Comparison of ENCODE assay signal across 14 cellular contexts in the genomic region with DNA sequence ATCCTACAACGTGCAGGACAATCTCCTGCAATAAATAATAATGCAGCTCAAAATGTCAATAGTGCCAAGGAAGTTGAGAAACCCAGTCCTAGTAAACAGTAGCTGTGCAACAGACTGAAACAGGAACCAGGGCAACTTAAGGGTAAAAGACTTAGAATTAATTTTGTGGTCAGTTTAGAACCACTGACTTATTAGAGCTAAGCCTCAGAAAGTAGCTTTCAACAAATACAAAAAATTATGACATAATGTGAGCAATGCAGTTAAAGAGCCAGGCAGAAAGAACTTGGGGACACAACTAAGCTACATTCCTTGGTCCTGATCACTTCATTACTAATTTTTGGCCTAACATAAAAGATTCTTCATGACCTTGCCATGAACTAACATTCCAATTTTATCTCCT.
DNase-seq lines count a peak whose midpoint lies in the region; ATAC-seq and TF ChIP-seq lines count a peak whose summit lies in the region.
"Had no signal": no experiment of that assay in that cellular context is flagged by ENCODE, and none has a peak within 500 bp of the region (broad histone marks: within the 10 kb centered on the region; RNA-seq: fewer than 3 reads in every experiment).

No MANE protein-coding gene starts in this region.

- H3K9me3 ChIP-seq in prostate gland (no peaks in the 10 kb centered on the region), vagina (no peaks in the 10 kb centered on the region)

- H3K36me3 ChIP-seq in prostate gland (no peaks in the 10 kb centered on the region), vagina (no peaks in the 10 kb centered on the region)

- H3K27ac ChIP-seq in prostate gland (no peak overlapping the region), vagina (no peak overlapping the region)

- H3K4me1 ChIP-seq in prostate gland (replicated peaks): no peaks in the 10 kb centered on the region
- H3K4me1 ChIP-seq in vagina: no peaks in the 10 kb centered on the region
- H3K4me1 ChIP-seq: Caco-2 had no signal

- intact Hi-C loops in prostate gland (cut with DNase I): no loop called here
- intact Hi-C loops in vagina (cut with DNase I): no loop called here

- ATAC-seq in GM18511 (IDR thresholded peaks at IDR 0.05; ENCODE audit: unreplicated experiment): peak; percentile 86
- ATAC-seq in GM21723 (IDR thresholded peaks at IDR 0.05; ENCODE audit: unreplicated experiment): peak; percentile 74
- peak; percentile 89 for ATAC-seq in HG03354 (IDR thresholded peaks at IDR 0.05; ENCODE audit: poor library complexity, severe bottlenecking, unreplicated experiment)
- ATAC-seq: stimulated activated naive CD8-positive, alpha-beta T cell treated with anti-CD3 and anti-CD28 coated beads, Interleukin-15, Interleukin-2, amounts not matched to agents 100 U/mL and 50 U/mL, for 24 hours had no signal

- H3K4me3 ChIP-seq in prostate gland (no peak overlapping the region), vagina (no peak overlapping the region)
- H3K4me3 ChIP-seq: lung had no signal

- H3K27me3 ChIP-seq in prostate gland (replicated peaks; ENCODE audit: insufficient read depth): no peaks in the 10 kb centered on the region
- H3K27me3 ChIP-seq in vagina: no peaks in the 10 kb centered on the region

- DNase-seq in astrocyte of the hippocampus (ENCODE audit: low read depth, low spot score): peak; percentile 28
- DNase-seq in prostate gland (ENCODE audit: low spot score): no peak
- DNase-seq in activated T-cell treated with anti-CD3 and anti-CD28 coated beads, Interleukin-2, amount 50 U/mL, for 1 hour: no peak
- no peak for DNase-seq in DMS 273 treated with DMSO at 0.1 percent for 48 hours (lab: John Stamatoyannopoulos, UW)
- DNase-seq in vagina (ENCODE audit: extremely low spot score in 2 of 2): no peak
- DNase-seq: activated naive CD8-positive, alpha-beta T cell treated with anti-CD3 and anti-CD28 coated beads for 36 hours; Caco-2; erythroblast; NCI-H526; stimulated activated naive CD8-positive, alpha-beta T cell treated with anti-CD3 and anti-CD28 coated beads, Interleukin-15, Interleukin-2, amounts not matched to agents 100 U/mL and 50 U/mL, for 24 hours had no signal

- TF ChIP-seq CTCF in prostate gland (IDR thresholded peaks at IDR 0.05) (no peak), vagina (IDR thresholded peaks at IDR 0.05) (no peak)

- 22% methylated on average over 1 of the region's 1 CpG for WGBS in prostate gland

- TF ChIP-seq POLR2A in prostate gland (IDR thresholded peaks at IDR 0.05) (no peak), vagina (IDR thresholded peaks at IDR 0.05) (no peak)
